8 cellular contexts compared by ENCODE assay signal in genomic region chr7:74587435-74588126, GRCh38.
DNase-seq lines count a peak whose midpoint lies in the region; ATAC-seq and TF ChIP-seq lines count a peak whose summit lies in the region.

No MANE protein-coding gene starts in this region.

- H3K27ac ChIP-seq in right lobe of liver: no peak overlapping the region
- H3K27ac ChIP-seq in tibial artery: peak overlapping the region; percentile 75 to 76
- H3K27ac ChIP-seq in effector memory CD4-positive, alpha-beta T cell (ENCODE audit: insufficient read depth, low read length, poor library complexity, severe bottlenecking): no peak overlapping the region

- H3K4me3 ChIP-seq in right lobe of liver: no peak overlapping the region
- peak overlapping the region in 1 of 2 donors; percentile 14 for H3K4me3 ChIP-seq in tibial artery
- H3K4me3 ChIP-seq in effector memory CD4-positive, alpha-beta T cell (ENCODE audit: insufficient read depth, low read depth, low read length, poor library complexity, severe bottlenecking): no peak overlapping the region

- no peaks in the 10 kb centered on the region for H3K9me3 ChIP-seq in right lobe of liver
- H3K9me3 ChIP-seq in tibial artery: no peaks in the 10 kb centered on the region
- no peaks in the 10 kb centered on the region for H3K9me3 ChIP-seq in effector memory CD4-positive, alpha-beta T cell (ENCODE audit: control insufficient read depth, low read length)

- 24% methylated on average over 4 of the region's 13 CpGs for WGBS in right lobe of liver (ENCODE audit: insufficient coverage, low coverage, low lambda C conversion rate, missing lambda C conversion rate)

- peaks cover 0 to 8% (median 0%) of the 10 kb centered on the region in 4 donors for H3K4me1 ChIP-seq in right lobe of liver
- peaks cover 0 to 19% (median 14%) of the 10 kb centered on the region in 4 donors for H3K4me1 ChIP-seq in tibial artery
- H3K4me1 ChIP-seq in effector memory CD4-positive, alpha-beta T cell (ENCODE audit: control insufficient read depth, insufficient read depth, low read length, poor library complexity, severe bottlenecking): no peaks in the 10 kb centered on the region

- ATAC-seq in right lobe of liver: peak; percentile 64 to 83 (median 72)

- peak; percentile 50 for DNase-seq in GM04503 (ENCODE audit: low read depth)
- peak; percentile 60 for DNase-seq in GOT3 (lab: John Stamatoyannopoulos, UW)
- peak; percentile 35 for DNase-seq in NCI-H2171 (lab: John Stamatoyannopoulos, UW)
- peak; percentile 81 for DNase-seq in dermis blood vessel endothelial cell
- peak; percentile 63 to 69 (median 66) for DNase-seq in right lobe of liver
- DNase-seq in tibial artery: peak; percentile 91 to 98
- no peak for DNase-seq in NCI-H1092 (lab: John Stamatoyannopoulos, UW)
- DNase-seq in effector memory CD4-positive, alpha-beta T cell: no peak

- no peak for TF ChIP-seq CTCF in right lobe of liver (IDR thresholded peaks at IDR 0.05)
- no peak for TF ChIP-seq CTCF in tibial artery (IDR thresholded peaks at IDR 0.05)

- H3K27me3 ChIP-seq in right lobe of liver (no peaks in the 10 kb centered on the region), tibial artery (no peaks in the 10 kb centered on the region)
- H3K27me3 ChIP-seq in effector memory CD4-positive, alpha-beta T cell (replicated peaks; ENCODE audit: control insufficient read depth, insufficient read depth, low read length, poor library complexity, severe bottlenecking): no peaks in the 10 kb centered on the region

- TF ChIP-seq POLR2A in right lobe of liver (IDR thresholded peaks at IDR 0.05): no peak

- intact Hi-C loops in right lobe of liver (cut with DNase I): no loop called here
- intact Hi-C loops in tibial artery (cut with DNase I; ENCODE audit: low total_unique reads): no loop called here

- H3K36me3 ChIP-seq in right lobe of liver: no peaks in the 10 kb centered on the region
- H3K36me3 ChIP-seq in tibial artery: peaks cover 6 to 24% (median 17%) of the 10 kb centered on the region in 3 donors
- H3K36me3 ChIP-seq in effector memory CD4-positive, alpha-beta T cell (ENCODE audit: control insufficient read depth, insufficient read depth, low read length): no peaks in the 10 kb centered on the region

Comparison
In these comparisons a context has a peak if more than half of its experiments do, and no peak if none do; other contexts are left out.
1. DNase-seq: peak in GM04503 (single experiment), GOT3 (single experiment), NCI-H2171 (single experiment), dermis blood vessel endothelial cell (single experiment), right lobe of liver (3 of 3) and tibial artery (2 of 2); none in NCI-H1092 (single experiment) and effector memory CD4-positive, alpha-beta T cell (0 of 3).
2. H3K27ac ChIP-seq: peak in tibial artery (2 of 2); none in right lobe of liver (0 of 3) and effector memory CD4-positive, alpha-beta T cell (single experiment).